ENCODE assay signal across 8 cellular contexts in the genomic region with DNA sequence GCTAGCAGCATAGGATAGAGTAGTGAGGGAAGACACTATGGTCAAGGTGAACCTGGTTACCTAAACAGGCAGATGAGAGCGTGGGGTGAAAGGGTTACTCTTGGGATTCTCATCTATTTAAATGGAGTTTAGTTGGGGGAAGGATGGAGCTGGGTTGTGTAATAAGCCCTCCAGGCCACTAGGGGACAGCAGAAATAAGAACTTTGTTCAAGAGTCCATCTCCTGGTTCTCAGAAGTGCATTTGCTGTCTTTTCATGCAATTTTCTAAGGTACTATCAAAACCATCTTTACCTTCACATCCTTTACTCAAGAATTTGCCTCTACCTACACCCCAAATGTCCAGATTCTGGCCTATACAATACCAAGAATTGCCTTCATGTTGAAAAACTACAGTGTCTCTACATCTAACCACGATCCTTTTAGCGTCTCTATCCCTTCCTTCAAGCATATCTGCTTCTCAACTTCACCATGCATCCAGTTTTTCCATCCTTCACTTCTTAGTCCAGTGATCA.
DNase-seq lines count a peak whose midpoint lies in the region; ATAC-seq and TF ChIP-seq lines count a peak whose summit lies in the region.

No MANE protein-coding gene starts in this region.

- H3K79me2 ChIP-seq in OCI-LY1 (ENCODE audit: insufficient read depth, low read length), result no peaks in the 10 kb centered on the region

- no peaks in the 10 kb centered on the region for H3K27me3 ChIP-seq in OCI-LY1 (ENCODE audit: insufficient read depth, low read length)

- no peaks in the 10 kb centered on the region for H3K9me2 ChIP-seq in OCI-LY1 (ENCODE audit: low read depth, low read length)

- H3K27ac Mint-ChIP-seq in stimulated activated naive B cell treated with anti-CD40 and anti-IgM and Interleukin-4, amounts not matched to agents 10 μg/mL and 1 μg/mL and 100 μg/mL, for 72 hours, result peak overlapping the region; percentile 56

- peak; percentile 50 for DNase-seq in activated naive CD4-positive, alpha-beta T cell treated with Interleukin-2 at 50 U/mL for 16 hours
- no peak for DNase-seq in activated naive CD4-positive, alpha-beta T cell (lab: John Stamatoyannopoulos, UW)
- no peak for DNase-seq in choroid plexus epithelial cell (ENCODE audit: low read depth)
- DNase-seq in stimulated activated naive B cell treated with anti-CD40 and anti-IgM and Interleukin-4, amounts not matched to agents 10 μg/mL and 1 μg/mL and 100 μg/mL, for 72 hours, result no peak
- no peak for DNase-seq in GOT3 (lab: John Stamatoyannopoulos, UW)

- peaks cover 66 to 78% of the 10 kb centered on the region in 2 donors for H3K36me3 Mint-ChIP-seq in stimulated activated naive B cell treated with anti-CD40 and anti-IgM and Interleukin-4, amounts not matched to agents 10 μg/mL and 1 μg/mL and 100 μg/mL, for 72 hours

- H3K4me2 ChIP-seq in OCI-LY1 (ENCODE audit: low read length), result no peak overlapping the region

- no peaks in the 10 kb centered on the region for H3K36me3 ChIP-seq in OCI-LY1 (ENCODE audit: insufficient read depth, low read length)

- H4K20me1 ChIP-seq in OCI-LY1 (ENCODE audit: insufficient read depth, low read length), result no peaks in the 10 kb centered on the region

- H2AFZ ChIP-seq in OCI-LY1 (ENCODE audit: low read length), result no peak overlapping the region

- H3K27ac ChIP-seq in OCI-LY1 (ENCODE audit: low read depth, low read length, poor library complexity, severe bottlenecking), result no peak overlapping the region

- no peaks in the 10 kb centered on the region for H3K27me3 Mint-ChIP-seq in stimulated activated naive B cell treated with anti-CD40 and anti-IgM and Interleukin-4, amounts not matched to agents 10 μg/mL and 1 μg/mL and 100 μg/mL, for 72 hours

- H3K4me1 ChIP-seq in OCI-LY1 (ENCODE audit: insufficient read depth, low read length, severe bottlenecking), result peaks cover 42% of the 10 kb centered on the region

- H3K9ac ChIP-seq in OCI-LY1 (ENCODE audit: low read length), result no peak overlapping the region

- H3K4me3 ChIP-seq in OCI-LY1 (ENCODE audit: low read depth, low read length, poor library complexity, severe bottlenecking) (no peak overlapping the region), choroid plexus epithelial cell (ENCODE audit: low read depth, low read length) (no peak overlapping the region)

- peaks cover 8% of the 10 kb centered on the region; the same call in 1 of the 2 replicates for H3F3A ChIP-seq in OCI-LY1 (ENCODE audit: insufficient read depth, low read length)

- H3K4me1 Mint-ChIP-seq in stimulated activated naive B cell treated with anti-CD40 and anti-IgM and Interleukin-4, amounts not matched to agents 10 μg/mL and 1 μg/mL and 100 μg/mL, for 72 hours, result peaks cover 43 to 71% of the 10 kb centered on the region in 2 donors

- ATAC-seq in stimulated activated naive B cell treated with anti-CD40 and anti-IgM and Interleukin-4, amounts not matched to agents 10 μg/mL and 1 μg/mL and 100 μg/mL, for 72 hours (replicated peaks), result no peak
- no peak for ATAC-seq in GM18502 (IDR thresholded peaks at IDR 0.05; ENCODE audit: poor library complexity, unreplicated experiment)
- no peak for ATAC-seq in GM21515 (IDR thresholded peaks at IDR 0.05; ENCODE audit: unreplicated experiment)

- H3K4me3 Mint-ChIP-seq in stimulated activated naive B cell treated with anti-CD40 and anti-IgM and Interleukin-4, amounts not matched to agents 10 μg/mL and 1 μg/mL and 100 μg/mL, for 72 hours, result peak overlapping the region in 1 of 2 donors; percentile 2

- no peaks in the 10 kb centered on the region for H3K9me3 ChIP-seq in OCI-LY1 (ENCODE audit: low read length)

- TF ChIP-seq CTCF in OCI-LY1 (IDR thresholded peaks at IDR 0.05; ENCODE audit: low read length) (peak; percentile 70), choroid plexus epithelial cell (conservative IDR thresholded peaks at IDR 0.05; ENCODE audit: low read depth, low read length) (peak; percentile 48)

- peaks cover 10 to 18% of the 10 kb centered on the region in 2 donors for H3K9me3 Mint-ChIP-seq in stimulated activated naive B cell treated with anti-CD40 and anti-IgM and Interleukin-4, amounts not matched to agents 10 μg/mL and 1 μg/mL and 100 μg/mL, for 72 hours
